17 cellular contexts compared by ENCODE assay signal in genomic region chr4:8905773-8906667, GRCh38. TPM values are rescaled to one million over a fixed set of nuclear protein-coding genes. Genes with fewer than 3 reads are reported as not detected.
A peak's percentile ranks its signal among the peaks of the same experiment; 100 is the strongest.
DNase-seq lines count a peak whose midpoint lies in the region; ATAC-seq and TF ChIP-seq lines count a peak whose summit lies in the region.
"Had no signal": no experiment of that assay in that cellular context is flagged by ENCODE, and none has a peak within 500 bp of the region (broad histone marks: within the 10 kb centered on the region; RNA-seq: fewer than 3 reads in every experiment).

No MANE protein-coding gene starts in this region.

- H3K4me2 ChIP-seq in BLaER1 treated with 17β-estradiol and CSF1 and Interleukin-3, amounts not matched to agents 10 nM and 100 nM = peak overlapping the region in 9 of 11 experiments; percentile 26 to 85 (median 72); a peak in 17 of 22 replicates
- H3K4me2 ChIP-seq: neural progenitor cell had no signal

- intact Hi-C loops in posterior cingulate gyrus (cut with DNase I) = no loop called here

- H3K36me3 Mint-ChIP-seq in endodermal cell (ENCODE audit: low read depth) = no peaks in the 10 kb centered on the region
- H3K36me3 Mint-ChIP-seq: brain, neural progenitor cell had no signal

- no peak overlapping the region for H3K27ac Mint-ChIP-seq in endodermal cell
- H3K27ac Mint-ChIP-seq: activated CD4-positive, alpha-beta T cell treated with anti-CD3 and anti-CD28 coated beads, Interleukin-2, amount 10 ng/mL, durations not matched to agents 7 days and 5 days; brain; neural progenitor cell had no signal

- H3K27ac ChIP-seq in BLaER1 treated with 17β-estradiol and CSF1 and Interleukin-3, amounts not matched to agents 10 nM and 100 nM = no peak overlapping the region
- H3K27ac ChIP-seq in endodermal cell (ENCODE audit: low read depth, low read length) = no peak overlapping the region
- H3K27ac ChIP-seq: C4-2B, neural progenitor cell had no signal

- H4K20me1 ChIP-seq in BLaER1 treated with 17β-estradiol and CSF1 and Interleukin-3, amounts not matched to agents 10 nM and 100 nM = peaks cover 0 to 11% (median 0%) of the 10 kb centered on the region in 11 experiments; a peak in 2 of 22 replicates

- H3K9me3 Mint-ChIP-seq in endodermal cell = peaks cover 30% of the 10 kb centered on the region

- TF ChIP-seq CTCF in endodermal cell (conservative IDR thresholded peaks at IDR 0.05) = no peak

- DNase-seq in activated T-cell treated with anti-CD3 and anti-CD28 coated beads, Interleukin-2, amount 50 U/mL, for 1 hour = peak; percentile 12
- no peak for DNase-seq in activated T-cell treated with anti-CD3 and anti-CD28 coated beads for 4 hours
- peak; percentile 28 for DNase-seq in endodermal cell
- DNase-seq in posterior cingulate gyrus = peak in 6 of 10 donors; percentile 1 to 78 (median 31)
- DNase-seq in DMS153 treated with DMSO at 0.1 percent for 48 hours (lab: John Stamatoyannopoulos, UW; ENCODE audit: unreplicated experiment) = no peak
- DNase-seq in NCI-H187 (lab: John Stamatoyannopoulos, UW) = no peak
- DNase-seq: activated CD4-positive, alpha-beta T cell treated with anti-CD3 and anti-CD28 coated beads, Interleukin-2, amount 10 ng/mL, durations not matched to agents 7 days and 5 days; NCI-H1105; NCI-H510A had no signal

- H3K27me3 Mint-ChIP-seq in endodermal cell (ENCODE audit: insufficient read depth) = peaks cover 33% of the 10 kb centered on the region
- H3K27me3 Mint-ChIP-seq: activated CD4-positive, alpha-beta T cell treated with anti-CD3 and anti-CD28 coated beads, Interleukin-2, amount 10 ng/mL, durations not matched to agents 7 days and 5 days had no signal

- H3K4me1 Mint-ChIP-seq in endodermal cell = no peaks in the 10 kb centered on the region
- H3K4me1 Mint-ChIP-seq: activated CD4-positive, alpha-beta T cell treated with anti-CD3 and anti-CD28 coated beads, Interleukin-2, amount 10 ng/mL, durations not matched to agents 7 days and 5 days; brain; neural progenitor cell had no signal

- no peaks in the 10 kb centered on the region; a peak in 1 of 22 replicates for H3K36me3 ChIP-seq in BLaER1 treated with 17β-estradiol and CSF1 and Interleukin-3, amounts not matched to agents 10 nM and 100 nM
- no peaks in the 10 kb centered on the region for H3K36me3 ChIP-seq in endodermal cell (ENCODE audit: control insufficient read depth, insufficient read depth, low read length)
- H3K36me3 ChIP-seq: neural progenitor cell had no signal

- no peaks in the 10 kb centered on the region for H3K27me3 ChIP-seq in BLaER1 treated with 17β-estradiol and CSF1 and Interleukin-3, amounts not matched to agents 10 nM and 100 nM
- H3K27me3 ChIP-seq in endodermal cell (ENCODE audit: control insufficient read depth, insufficient read depth, low read length, poor library complexity, severe bottlenecking) = peaks cover 10% of the 10 kb centered on the region

- no peak overlapping the region for H3K9ac ChIP-seq in BLaER1 treated with 17β-estradiol and CSF1 and Interleukin-3, amounts not matched to agents 10 nM and 100 nM
- no peak overlapping the region for H3K9ac ChIP-seq in endodermal cell (ENCODE audit: extremely low read depth, low read length, poor library complexity, severe bottlenecking)
- H3K9ac ChIP-seq: neural progenitor cell had no signal

- ATAC-seq in GM19351 (IDR thresholded peaks at IDR 0.05; ENCODE audit: unreplicated experiment) = no peak
- ATAC-seq: left colon had no signal

- no peak overlapping the region for H3K4me3 Mint-ChIP-seq in endodermal cell
- H3K4me3 Mint-ChIP-seq: activated CD4-positive, alpha-beta T cell treated with anti-CD3 and anti-CD28 coated beads, Interleukin-2, amount 10 ng/mL, durations not matched to agents 7 days and 5 days; neural progenitor cell had no signal

- peaks cover 18 to 27% (median 24%) of the 10 kb centered on the region in 11 experiments for H3K9me3 ChIP-seq in BLaER1 treated with 17β-estradiol and CSF1 and Interleukin-3, amounts not matched to agents 10 nM and 100 nM (replicated peaks in 1 of 11)
- H3K9me3 ChIP-seq in endodermal cell (ENCODE audit: control insufficient read depth, low read length) = peaks cover 15% of the 10 kb centered on the region

- H3K4me3 ChIP-seq in BLaER1 treated with 17β-estradiol and CSF1 and Interleukin-3, amounts not matched to agents 10 nM and 100 nM = no peak overlapping the region
- H3K4me3 ChIP-seq in endodermal cell (ENCODE audit: low read length) = no peak overlapping the region
- H3K4me3 ChIP-seq: neural progenitor cell had no signal

- H3K4me1 ChIP-seq in BLaER1 treated with 17β-estradiol and CSF1 and Interleukin-3, amounts not matched to agents 10 nM and 100 nM = peaks cover 0 to 40% (median 23%) of the 10 kb centered on the region in 10 experiments; a peak in 18 of 20 replicates
- no peaks in the 10 kb centered on the region for H3K4me1 ChIP-seq in endodermal cell (ENCODE audit: control insufficient read depth, insufficient read depth, low read length)
- H3K4me1 ChIP-seq: neural progenitor cell had no signal

- WGBS in endodermal cell (ENCODE audit: insufficient coverage in 1 of 2, insufficient read length in 1 of 2), 2 experiments = 92 to 94% methylated on average over 19 to 33 of the region's 33 CpGs

RNA-seq across cellular contexts. Expression of gene HMX1, which starts 34.4 kb away (rescaled TPM):
- total RNA-seq in endodermal cell = 1 to 10 TPM in 1 of 2 donors, not detected in 1; 1.2 TPM
- 1.4 TPM for polyA plus RNA-seq in endodermal cell (2013, experiment 1 of 2)
- polyA plus RNA-seq in endodermal cell (2013, experiment 2 of 2) = 0.95 TPM
- total RNA-seq: activated CD4-positive, alpha-beta T cell treated with anti-CD3 and anti-CD28 coated beads, Interleukin-2, amount 10 ng/mL, durations not matched to agents 7 days and 5 days; fibroblast of lung; glomerular endothelial cell; left colon had no signal
- polyA plus RNA-seq: fibroblast of lung had no signal

Comparison
In these comparisons a context has a peak if more than half of its experiments do, and no peak if none do; other contexts are left out.
1. DNase-seq: peak in activated T-cell treated with anti-CD3 and anti-CD28 coated beads, Interleukin-2, amount 50 U/mL, for 1 hour (single experiment), endodermal cell (single experiment) and posterior cingulate gyrus (6 of 10); none in activated T-cell treated with anti-CD3 and anti-CD28 coated beads for 4 hours (single experiment), DMS153 treated with DMSO at 0.1 percent for 48 hours (single experiment) and NCI-H187 (0 of 2).